22 cellular contexts compared by ENCODE assay signal in genomic region chr2:18074476-18074875, GRCh38.
"Had no signal": no experiment of that assay in that cellular context is flagged by ENCODE, and none has a peak within 500 bp of the region (broad histone marks: within the 10 kb centered on the region; RNA-seq: fewer than 3 reads in every experiment).

No MANE protein-coding gene starts in this region.

- ATAC-seq: activated T-cell treated with anti-CD3 and anti-CD28 coated beads, Interleukin-2, amount 50 U/mL, for 72 hours; heart right ventricle; left ventricle myocardium superior; naive thymus-derived CD4-positive, alpha-beta T cell; stimulated activated naive CD8-positive, alpha-beta T cell treated with anti-CD3 and anti-CD28 coated beads, Interleukin-15, Interleukin-2, amounts not matched to agents 100 U/mL and 50 U/mL, for 24 hours had no signal

- H3K4me1 ChIP-seq: colonic mucosa, prostate gland, right atrium auricular region, tibial nerve, uterus had no signal

- H3K4me3 ChIP-seq: colonic mucosa, heart right ventricle, prostate gland, right atrium auricular region, tibial nerve, uterus had no signal

- H3K9me3 Mint-ChIP-seq: memory B cell had no signal

- H3K9me3 ChIP-seq: colonic mucosa, heart right ventricle, prostate gland, right atrium auricular region, tibial nerve, uterus had no signal

- H3K36me3 Mint-ChIP-seq: activated naive CD8-positive, alpha-beta T cell; brain; immature natural killer cell; memory B cell; naive thymus-derived CD4-positive, alpha-beta T cell had no signal

- H3K27me3 Mint-ChIP-seq: brain had no signal

- H3K4me3 Mint-ChIP-seq: activated naive CD8-positive, alpha-beta T cell; activated T-cell treated with anti-CD3 and anti-CD28 coated beads, Interleukin-2, amount 50 U/mL, for 72 hours; brain; immature natural killer cell; memory B cell; naive thymus-derived CD4-positive, alpha-beta T cell; T-helper 1 cell treated with Interleukin-12 subunit alpha and Interleukin-12 subunit beta and Interleukin-4 antibody, amounts not matched to agents 30 μg/mL and 1 μg/mL, for 36 hours had no signal

- H3K27me3 ChIP-seq: colonic mucosa, heart right ventricle, right atrium auricular region, tibial nerve, uterus had no signal

- DNase-seq: activated CD4-positive, alpha-beta T cell treated with anti-CD3 and anti-CD28 coated beads, Interleukin-2, amount 50 U/mL, for 4 hours; activated CD4-positive, CD25-positive, alpha-beta regulatory T cell treated with anti-CD3 and anti-CD28 coated beads, Interleukin-2, amount 50 U/mL, for 72 hours; activated gamma-delta T cell treated with Interleukin-2 at 50 U/mL for 16 hours; activated T-cell treated with anti-CD3 and anti-CD28 coated beads, Interleukin-2, amount 50 U/mL, for 72 hours; amniotic stem cell; central memory CD4-positive, alpha-beta T cell; colonic mucosa; heart right ventricle; immature natural killer cell; left ventricle myocardium superior; naive thymus-derived CD4-positive, alpha-beta T cell; stimulated activated CD4-positive, alpha-beta T cell treated with anti-CD3 and anti-CD28 coated beads, Interleukin-2, amount 100 ng/mL, for 24 hours; stimulated activated naive CD8-positive, alpha-beta T cell treated with anti-CD3 and anti-CD28 coated beads, Interleukin-15, Interleukin-2, amounts not matched to agents 100 U/mL and 50 U/mL, for 24 hours; substantia nigra; uterus had no signal

- H3K27ac Mint-ChIP-seq: activated naive CD8-positive, alpha-beta T cell; activated T-cell treated with anti-CD3 and anti-CD28 coated beads, Interleukin-2, amount 50 U/mL, for 72 hours; brain; immature natural killer cell; memory B cell; naive thymus-derived CD4-positive, alpha-beta T cell; T-helper 1 cell treated with Interleukin-12 subunit alpha and Interleukin-12 subunit beta and Interleukin-4 antibody, amounts not matched to agents 30 μg/mL and 1 μg/mL, for 36 hours had no signal

- H3K36me3 ChIP-seq: colonic mucosa, heart right ventricle, prostate gland, right atrium auricular region, tibial nerve, uterus had no signal

- H3K4me1 Mint-ChIP-seq: brain, immature natural killer cell, memory B cell had no signal
